Comparison of ENCODE assay signal across 11 cellular contexts in genomic region chrX:50941638-50942037, GRCh38. TPM values are rescaled to one million over a fixed set of nuclear protein-coding genes. Genes with fewer than 3 reads are reported as not detected.
DNase-seq lines count a peak whose midpoint lies in the region; ATAC-seq and TF ChIP-seq lines count a peak whose summit lies in the region.
"Had no signal": no experiment of that assay in that cellular context is flagged by ENCODE, and none has a peak within 500 bp of the region (broad histone marks: within the 10 kb centered on the region; RNA-seq: fewer than 3 reads in every experiment).

No MANE protein-coding gene starts in this region.

- H3K36me3 ChIP-seq in RWPE2 (ENCODE audit: low read depth) = no peaks in the 10 kb centered on the region

- ATAC-seq in RWPE2 (ENCODE audit: low read depth) = peak; percentile 38; the same call in 1 of the 3 replicates
- ATAC-seq in HG03097 (IDR thresholded peaks at IDR 0.05; ENCODE audit: low FRiP score, unreplicated experiment) = no peak

- peak; percentile 12 for DNase-seq in stimulated activated CD4-positive, alpha-beta T cell treated with anti-CD3 and anti-CD28 coated beads, Interleukin-15, amount 100 ng/mL, for 24 hours
- no peak for DNase-seq in stimulated activated CD4-positive, alpha-beta T cell treated with anti-CD3 and anti-CD28 coated beads, Interleukin-1b, Interleukin-23, amount 100 ng/mL, for 48 hours
- DNase-seq in RWPE2 (ENCODE audit: low spot score) (no peak), fibroblast of the aortic adventitia (ENCODE audit: low read depth) (no peak), medulla oblongata (ENCODE audit: extremely low spot score) (no peak), lower leg skin (ENCODE audit: low spot score in 2 of 2) (no peak)
- no peak for DNase-seq in NK-92 treated with Interleukin-12 subunit alpha and Interleukin-12 subunit beta, amount 100 ng/mL, for 24 hours (lab: John Stamatoyannopoulos, UW)
- DNase-seq: DMS153, SHP77 treated with DMSO at 0.1 percent for 48 hours had no signal

- TF ChIP-seq POLR2A in lower leg skin (IDR thresholded peaks at IDR 0.05) = no peak

- intact Hi-C loops in lower leg skin (cut with DNase I; ENCODE audit: low total_unique reads) = no loop called here

- no peak overlapping the region for H3K4me3 ChIP-seq in RWPE2 (ENCODE audit: severe bottlenecking)
- no peak overlapping the region for H3K4me3 ChIP-seq in fibroblast of the aortic adventitia (ENCODE audit: low read depth, low read length)
- H3K4me3 ChIP-seq in lower leg skin (ENCODE audit: low read depth, poor library complexity, severe bottlenecking) = no peak overlapping the region

- no peaks in the 10 kb centered on the region for H3K9me3 ChIP-seq in RWPE2 (ENCODE audit: severe bottlenecking)

- peak; percentile 22 for TF ChIP-seq CTCF in RWPE2 (IDR thresholded peaks at IDR 0.05; ENCODE audit: poor library complexity, severe bottlenecking)
- peak; percentile 22 for TF ChIP-seq CTCF in fibroblast of the aortic adventitia (IDR thresholded peaks at IDR 0.05; ENCODE audit: insufficient read depth, low read length)
- TF ChIP-seq CTCF in lower leg skin (IDR thresholded peaks at IDR 0.05) = no peak

- WGBS in lower leg skin, 2 donors = 57 to 64% methylated on average over 3 of the region's 3 CpGs

- H3K27me3 ChIP-seq in RWPE2 (ENCODE audit: insufficient read depth, poor library complexity, severe bottlenecking) = no peaks in the 10 kb centered on the region

- no peak overlapping the region for H3K27ac ChIP-seq in RWPE2 (ENCODE audit: poor library complexity, severe bottlenecking)
- H3K27ac ChIP-seq: epithelial cell of prostate had no signal

- no peaks in the 10 kb centered on the region for H3K4me1 ChIP-seq in RWPE2 (ENCODE audit: insufficient read depth, poor library complexity, severe bottlenecking)

RNA-seq across cellular contexts. Expression of gene BMP15, which starts 31.1 kb away (rescaled TPM):
- total RNA-seq in fibroblast of the aortic adventitia (ENCODE audit: low replicate concordance) (not detected in 2 replicates), lower leg skin (not detected)

Comparison
In these comparisons a context has a peak if more than half of its experiments do, and no peak if none do; other contexts are left out.
1. CTCF ChIP-seq: peak in RWPE2 (single experiment) and fibroblast of the aortic adventitia (single experiment); none in lower leg skin (0 of 3).